29 cellular contexts compared by ENCODE assay signal in the genomic region with DNA sequence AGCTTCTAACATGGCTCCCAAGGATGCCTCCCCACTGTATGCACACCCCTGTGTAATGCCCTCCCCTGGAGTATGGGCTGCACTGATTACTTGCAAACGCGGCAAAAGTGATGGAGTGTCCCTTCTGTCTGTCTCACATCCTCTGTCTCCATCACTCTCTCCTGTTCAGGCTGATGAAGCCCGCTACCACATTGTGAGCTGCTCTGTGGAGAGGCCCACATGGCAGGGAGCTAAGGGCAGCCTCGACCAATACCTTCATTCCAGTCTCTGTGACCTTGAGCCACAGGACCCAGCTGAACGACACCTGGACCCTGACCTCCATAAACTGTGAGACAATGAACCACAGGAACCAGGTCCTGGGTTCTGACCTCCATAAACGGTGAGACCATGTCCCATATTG.
"Had no signal": no experiment of that assay in that cellular context is flagged by ENCODE, and none has a peak within 500 bp of the region (broad histone marks: within the 10 kb centered on the region; RNA-seq: fewer than 3 reads in every experiment).

No MANE protein-coding gene starts in this region.

- ATAC-seq: activated naive CD8-positive, alpha-beta T cell treated with anti-CD3 and anti-CD28 coated beads, Interleukin-2, amount 50 U/mL, for 24 hours; body of pancreas; esophagus mucosa; heart left ventricle; WTC11 had no signal

- H3K27ac Mint-ChIP-seq: activated CD4-positive, alpha-beta memory T cell treated with anti-CD3 and anti-CD28 coated beads, Interleukin-2, amount 10 ng/mL, durations not matched to agents 7 days and 5 days; activated CD4-positive, alpha-beta T cell treated with anti-CD3 and anti-CD28 coated beads, Interleukin-2, amount 10 ng/mL, durations not matched to agents 7 days and 5 days; activated naive CD4-positive, alpha-beta T cell treated with anti-CD3 and anti-CD28 coated beads for 36 hours; activated naive CD4-positive, alpha-beta T cell treated with anti-CD3 and anti-CD28 coated beads, Interleukin-2, amount 50 U/mL, for 24 hours; activated naive CD8-positive, alpha-beta T cell treated with anti-CD3 and anti-CD28 coated beads for 36 hours; activated naive CD8-positive, alpha-beta T cell treated with anti-CD3 and anti-CD28 coated beads, Interleukin-2, amount 50 U/mL, for 24 hours; activated T-helper 1 cell treated with anti-CD3 and anti-CD28 coated beads, Interleukin-12 subunit alpha, Interleukin-12 subunit beta, Interleukin-2, Interleukin-4 antibody, amounts not matched to agents 30 ng/mL and 10 ng/mL and 1 ng/mL, durations not matched to agents 14 hours and 24 hours and 36 hours; activated T-helper 2 cell treated with anti-CD3 and anti-CD28 coated beads, Interferon-gamma antibody, Interleukin-2, Interleukin-4, amounts not matched to agents 10 μg/mL and 5 μg/mL and 100 μg/mL, durations not matched to agents 14 hours and 24 hours and 36 hours; WTC11 had no signal

- H3K36me3 ChIP-seq: adrenal gland, heart left ventricle had no signal

- H3K27ac ChIP-seq: adrenal gland, body of pancreas, heart left ventricle, VCaP had no signal

- FAIRE-seq: colon, frontal cortex had no signal

- H3K27me3 ChIP-seq: adrenal gland, body of pancreas, heart left ventricle had no signal

- H3K4me1 Mint-ChIP-seq: activated CD4-positive, alpha-beta memory T cell treated with anti-CD3 and anti-CD28 coated beads, Interleukin-2, amount 10 ng/mL, durations not matched to agents 7 days and 5 days; activated CD4-positive, alpha-beta T cell treated with anti-CD3 and anti-CD28 coated beads, Interleukin-2, amount 10 ng/mL, durations not matched to agents 7 days and 5 days; activated naive CD4-positive, alpha-beta T cell treated with anti-CD3 and anti-CD28 coated beads, Interleukin-2, amount 50 U/mL, for 24 hours; activated naive CD8-positive, alpha-beta T cell treated with anti-CD3 and anti-CD28 coated beads for 36 hours; activated naive CD8-positive, alpha-beta T cell treated with anti-CD3 and anti-CD28 coated beads, Interleukin-2, amount 50 U/mL, for 24 hours; WTC11 had no signal

- H3K36me3 Mint-ChIP-seq: activated naive CD4-positive, alpha-beta T cell treated with anti-CD3 and anti-CD28 coated beads, Interleukin-2, amount 50 U/mL, for 24 hours; activated naive CD8-positive, alpha-beta T cell treated with anti-CD3 and anti-CD28 coated beads for 36 hours; WTC11 had no signal

- H3K4me3 ChIP-seq: adrenal gland, body of pancreas, heart left ventricle had no signal

- H3K4me3 Mint-ChIP-seq: activated CD4-positive, alpha-beta memory T cell treated with anti-CD3 and anti-CD28 coated beads, Interleukin-2, amount 10 ng/mL, durations not matched to agents 7 days and 5 days; activated CD4-positive, alpha-beta T cell treated with anti-CD3 and anti-CD28 coated beads, Interleukin-2, amount 10 ng/mL, durations not matched to agents 7 days and 5 days; activated naive CD4-positive, alpha-beta T cell treated with anti-CD3 and anti-CD28 coated beads for 36 hours; activated naive CD4-positive, alpha-beta T cell treated with anti-CD3 and anti-CD28 coated beads, Interleukin-2, amount 50 U/mL, for 24 hours; activated naive CD8-positive, alpha-beta T cell treated with anti-CD3 and anti-CD28 coated beads for 36 hours; activated naive CD8-positive, alpha-beta T cell treated with anti-CD3 and anti-CD28 coated beads, Interleukin-2, amount 50 U/mL, for 24 hours; activated T-helper 1 cell treated with anti-CD3 and anti-CD28 coated beads, Interleukin-12 subunit alpha, Interleukin-12 subunit beta, Interleukin-2, Interleukin-4 antibody, amounts not matched to agents 30 ng/mL and 10 ng/mL and 1 ng/mL, durations not matched to agents 14 hours and 24 hours and 36 hours; WTC11 had no signal

- H3K9me3 Mint-ChIP-seq: activated CD4-positive, alpha-beta memory T cell treated with anti-CD3 and anti-CD28 coated beads, Interleukin-2, amount 10 ng/mL, durations not matched to agents 7 days and 5 days; activated CD4-positive, alpha-beta T cell treated with anti-CD3 and anti-CD28 coated beads, Interleukin-2, amount 10 ng/mL, durations not matched to agents 7 days and 5 days; activated naive CD4-positive, alpha-beta T cell treated with anti-CD3 and anti-CD28 coated beads for 36 hours; activated naive CD4-positive, alpha-beta T cell treated with anti-CD3 and anti-CD28 coated beads, Interleukin-2, amount 50 U/mL, for 24 hours; activated naive CD8-positive, alpha-beta T cell treated with anti-CD3 and anti-CD28 coated beads for 36 hours; activated naive CD8-positive, alpha-beta T cell treated with anti-CD3 and anti-CD28 coated beads, Interleukin-2, amount 50 U/mL, for 24 hours; activated T-helper 1 cell treated with anti-CD3 and anti-CD28 coated beads, Interleukin-12 subunit alpha, Interleukin-12 subunit beta, Interleukin-2, Interleukin-4 antibody, amounts not matched to agents 30 ng/mL and 10 ng/mL and 1 ng/mL, durations not matched to agents 14 hours and 24 hours and 36 hours; activated T-helper 2 cell treated with anti-CD3 and anti-CD28 coated beads, Interferon-gamma antibody, Interleukin-2, Interleukin-4, amounts not matched to agents 10 μg/mL and 5 μg/mL and 100 μg/mL, durations not matched to agents 14 hours and 24 hours and 36 hours had no signal

- H3K9me3 ChIP-seq: adrenal gland, body of pancreas had no signal

- H3K4me1 ChIP-seq: adrenal gland, body of pancreas, heart left ventricle had no signal

- DNase-seq: activated CD4-positive, alpha-beta memory T cell treated with anti-CD3 and anti-CD28 coated beads, Interleukin-2, amount 10 ng/mL, durations not matched to agents 7 days and 5 days; activated CD4-positive, alpha-beta T cell treated with anti-CD3 and anti-CD28 coated beads for 1 hour; activated CD4-positive, alpha-beta T cell treated with anti-CD3 and anti-CD28 coated beads for 4 hours; activated CD4-positive, alpha-beta T cell treated with anti-CD3 and anti-CD28 coated beads, Interleukin-2, amount 10 ng/mL, durations not matched to agents 7 days and 5 days; activated CD4-positive, alpha-beta T cell treated with anti-CD3 and anti-CD28 coated beads, Interleukin-2, amount 50 U/mL, for 4 hours; activated effector memory CD4-positive, alpha-beta T cell treated with anti-CD3 and anti-CD28 coated beads, Interleukin-2, amount 50 U/mL, for 16 hours; activated naive CD4-positive, alpha-beta T cell treated with anti-CD3 and anti-CD28 coated beads for 36 hours; activated naive CD8-positive, alpha-beta T cell treated with anti-CD3 and anti-CD28 coated beads for 36 hours; activated naive CD8-positive, alpha-beta T cell treated with anti-CD3 and anti-CD28 coated beads, Interleukin-2, amount 50 U/mL, for 24 hours; activated T-cell treated with anti-CD3 and anti-CD28 coated beads, Interleukin-2, amount 50 U/mL, for 1 hour; activated T-cell treated with anti-CD3 and anti-CD28 coated beads, Interleukin-2, amount 50 U/mL, for 48 hours; adrenal gland; amygdala; aorta; body of pancreas; caudate nucleus; effector CD8-positive, alpha-beta T cell; foreskin fibroblast; glutamatergic neuron; heart left ventricle; T-helper 2 cell had no signal
